In genomic region chr1:23403735-23404486, GRCh38 we compare ENCODE assay signal across 8 cellular contexts. TPM values are rescaled to one million over a fixed set of nuclear protein-coding genes. Genes with fewer than 3 reads are reported as not detected.
A peak's percentile ranks its signal among the peaks of the same experiment; 100 is the strongest.
DNase-seq lines count a peak whose midpoint lies in the region; ATAC-seq and TF ChIP-seq lines count a peak whose summit lies in the region.

No MANE protein-coding gene starts in this region.

- DNase-seq in GF-D8 (lab: John Stamatoyannopoulos, UW) = peak; percentile 84
- peak; percentile 91 for DNase-seq in NCI-H1048 (lab: John Stamatoyannopoulos, UW)
- peak; percentile 68 for DNase-seq in SK-N-DZ (ENCODE audit: low spot score)
- DNase-seq in activated naive CD4-positive, alpha-beta T cell treated with anti-CD3 and anti-CD28 coated beads, Interleukin-2, amount 50 U/mL, for 72 hours (ENCODE audit: low spot score in 2 of 2) = peak; percentile 80 to 90
- peak; percentile 93 for DNase-seq in glutamatergic neuron
- DNase-seq in osteocyte (ENCODE audit: extremely low spot score, unreplicated experiment) = peak; percentile 96
- peak; percentile 75 for DNase-seq in thoracic aorta (ENCODE audit: low spot score)

- peaks cover 13 to 23% of the 10 kb centered on the region in 2 donors for H3K4me1 ChIP-seq in thoracic aorta (ENCODE audit: control insufficient read depth in 1 of 2, low read depth in 2 of 2)

- ATAC-seq in activated naive CD4-positive, alpha-beta T cell treated with anti-CD3 and anti-CD28 coated beads, Interleukin-2, amount 50 U/mL, for 72 hours = peak; percentile 93 to 94
- peak; percentile 84 for ATAC-seq in thoracic aorta (ENCODE audit: insufficient number of reproducible peaks, low FRiP score, low read depth)
- no peak for ATAC-seq in HG03565 (IDR thresholded peaks at IDR 0.05; ENCODE audit: unreplicated experiment)

- H3K9me3 ChIP-seq in thoracic aorta = no peaks in the 10 kb centered on the region

- no peaks in the 10 kb centered on the region for H3K4me1 Mint-ChIP-seq in glutamatergic neuron (ENCODE audit: low read depth, unreplicated experiment)
- H3K4me1 Mint-ChIP-seq in osteocyte (ENCODE audit: unreplicated experiment) = no peaks in the 10 kb centered on the region

- H3K36me3 Mint-ChIP-seq in activated naive CD4-positive, alpha-beta T cell treated with anti-CD3 and anti-CD28 coated beads, Interleukin-2, amount 50 U/mL, for 72 hours = no peaks in the 10 kb centered on the region
- H3K36me3 Mint-ChIP-seq in glutamatergic neuron (ENCODE audit: unreplicated experiment) (no peaks in the 10 kb centered on the region), osteocyte (ENCODE audit: unreplicated experiment) (no peaks in the 10 kb centered on the region)

- H3K4me3 Mint-ChIP-seq in glutamatergic neuron (ENCODE audit: unreplicated experiment) (peak overlapping the region; percentile 41), osteocyte (ENCODE audit: unreplicated experiment) (peak overlapping the region; percentile 38)

- peaks cover 13% of the 10 kb centered on the region for H3K36me3 ChIP-seq in thoracic aorta

- H3K27me3 Mint-ChIP-seq in glutamatergic neuron (ENCODE audit: unreplicated experiment) = no peaks in the 10 kb centered on the region
- H3K27me3 Mint-ChIP-seq in osteocyte (ENCODE audit: unreplicated experiment) = no peaks in the 10 kb centered on the region

- no peaks in the 10 kb centered on the region for H3K9me3 Mint-ChIP-seq in activated naive CD4-positive, alpha-beta T cell treated with anti-CD3 and anti-CD28 coated beads, Interleukin-2, amount 50 U/mL, for 72 hours
- H3K9me3 Mint-ChIP-seq in glutamatergic neuron (ENCODE audit: unreplicated experiment) (no peaks in the 10 kb centered on the region), osteocyte (ENCODE audit: unreplicated experiment) (no peaks in the 10 kb centered on the region)

- H3K4me3 ChIP-seq in thoracic aorta = peak overlapping the region; percentile 7

- peak; percentile 96 for TF ChIP-seq CTCF in glutamatergic neuron (IDR thresholded peaks at IDR 0.05; ENCODE audit: partially characterized antibody, unreplicated experiment)
- TF ChIP-seq CTCF in osteocyte (IDR thresholded peaks at IDR 0.05) = peak; percentile 97
- peak; percentile 97 for TF ChIP-seq CTCF in thoracic aorta (IDR thresholded peaks at IDR 0.05)

- H3K27ac ChIP-seq in thoracic aorta = peak overlapping the region; percentile 31 to 59

- H3K27ac Mint-ChIP-seq in activated naive CD4-positive, alpha-beta T cell treated with anti-CD3 and anti-CD28 coated beads, Interleukin-2, amount 50 U/mL, for 72 hours = peak overlapping the region in 1 of 2 donors; percentile 37
- H3K27ac Mint-ChIP-seq in glutamatergic neuron (ENCODE audit: unreplicated experiment) (no peak overlapping the region), osteocyte (ENCODE audit: unreplicated experiment) (peak overlapping the region; percentile 89)

- H3K27me3 ChIP-seq in thoracic aorta (replicated peaks; ENCODE audit: insufficient read depth) = no peaks in the 10 kb centered on the region

RNA-seq across cellular contexts. Expression of gene TCEA3, which starts 20.6 kb away (rescaled TPM):
- 3.1 and 3.5 TPM in 2 replicates for polyA plus RNA-seq in SK-N-DZ (2014; cell fraction: cytosol; rRNA removed)
- polyA plus RNA-seq in SK-N-DZ (2014; cell fraction: nucleus; rRNA removed) = 1.3 and 7.9 TPM in 2 replicates
- 10 to 100 TPM; 10.5 to 19.2 TPM for total RNA-seq in activated naive CD4-positive, alpha-beta T cell treated with anti-CD3 and anti-CD28 coated beads, Interleukin-2, amount 50 U/mL, for 72 hours
- total RNA-seq in glutamatergic neuron (ENCODE audit: unreplicated experiment) = 0.83 TPM
- total RNA-seq in osteocyte = 4.0 and 4.6 TPM in 2 replicates
- total RNA-seq in thoracic aorta = 10 to 100 TPM; 22.2 to 39.5 TPM

RNA-seq across cellular contexts. Expression of gene ZNF436, which starts 34.3 kb away (rescaled TPM):
- 5.9 and 6.6 TPM in 2 replicates for polyA plus RNA-seq in SK-N-DZ (2014; cell fraction: cytosol; rRNA removed)
- 5.3 and 8.0 TPM in 2 replicates for polyA plus RNA-seq in SK-N-DZ (2014; cell fraction: nucleus; rRNA removed)
- 1 to 10 TPM; 7.6 to 8.2 TPM for total RNA-seq in activated naive CD4-positive, alpha-beta T cell treated with anti-CD3 and anti-CD28 coated beads, Interleukin-2, amount 50 U/mL, for 72 hours
- total RNA-seq in glutamatergic neuron (ENCODE audit: unreplicated experiment) = 13.3 TPM
- 17.4 and 18.4 TPM in 2 replicates for total RNA-seq in osteocyte
- 10 to 100 TPM in 1 of 2 donors, 1 to 10 TPM in 1; 9.3 to 17.6 TPM for total RNA-seq in thoracic aorta

RNA-seq across cellular contexts. Expression of gene HNRNPR, which starts 59.8 kb away (rescaled TPM):
- polyA plus RNA-seq in SK-N-DZ (2014; cell fraction: cytosol; rRNA removed) = 223 and 259 TPM in 2 replicates
- 102 and 115 TPM in 2 replicates for polyA plus RNA-seq in SK-N-DZ (2014; cell fraction: nucleus; rRNA removed)
- total RNA-seq in activated naive CD4-positive, alpha-beta T cell treated with anti-CD3 and anti-CD28 coated beads, Interleukin-2, amount 50 U/mL, for 72 hours = 100 to 1,000 TPM; 175 to 177 TPM
- total RNA-seq in glutamatergic neuron (ENCODE audit: unreplicated experiment) = 189 TPM
- 140 and 151 TPM in 2 replicates for total RNA-seq in osteocyte
- total RNA-seq in thoracic aorta = 10 to 100 TPM; 56.3 to 97.3 TPM
